ENCODE assay signal across 12 cellular contexts in the genomic region with DNA sequence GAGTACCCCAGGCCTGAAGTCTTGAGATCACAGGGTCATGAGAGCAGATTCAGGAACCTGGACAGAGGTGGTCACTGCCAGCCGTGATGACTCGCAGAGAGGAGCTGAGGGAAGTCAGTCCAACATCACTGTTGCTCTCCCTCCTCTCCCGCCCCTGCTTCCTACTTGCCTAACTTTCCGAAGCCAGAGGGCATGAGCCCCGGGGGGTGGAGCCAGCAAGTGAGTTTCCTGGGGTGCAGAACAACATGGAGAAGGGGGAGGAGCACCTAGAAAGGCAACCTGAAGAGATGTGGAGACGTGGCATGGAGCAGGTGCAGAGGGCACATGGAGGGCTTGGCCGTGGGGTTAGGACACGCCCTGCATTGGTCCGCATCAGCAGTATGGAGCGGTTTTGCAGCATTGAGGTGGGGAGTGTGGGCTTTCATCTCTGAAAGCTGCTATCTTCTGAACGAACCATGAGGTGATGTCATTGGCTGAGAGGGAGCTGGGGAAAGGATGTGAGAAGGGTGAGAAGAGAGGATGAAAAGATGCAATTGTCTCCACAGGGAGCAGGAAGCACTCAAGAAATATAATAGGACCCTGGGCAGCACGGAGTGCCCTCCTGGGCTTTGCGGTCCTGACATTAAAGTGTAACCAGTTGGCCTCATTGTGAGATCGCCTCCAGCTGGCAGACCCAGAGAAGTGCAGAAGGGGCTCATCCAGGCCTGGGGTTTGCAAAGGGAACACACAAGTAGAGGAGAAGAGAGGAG. TPM values are rescaled to one million over a fixed set of nuclear protein-coding genes. Genes with fewer than 3 reads are reported as not detected.
DNase-seq lines count a peak whose midpoint lies in the region; ATAC-seq and TF ChIP-seq lines count a peak whose summit lies in the region.
"Had no signal": no experiment of that assay in that cellular context is flagged by ENCODE, and none has a peak within 500 bp of the region (broad histone marks: within the 10 kb centered on the region; RNA-seq: fewer than 3 reads in every experiment).

No MANE protein-coding gene starts in this region.

- H3K9me2 ChIP-seq in MM.1S (replicated peaks; ENCODE audit: insufficient read depth, low read length): no peaks in the 10 kb centered on the region

- H3K27me3 Mint-ChIP-seq in chondrocyte (ENCODE audit: low read depth) (no peaks in the 10 kb centered on the region), osteocyte (ENCODE audit: unreplicated experiment) (no peaks in the 10 kb centered on the region)
- H3K27me3 Mint-ChIP-seq: IgD-negative memory B cell had no signal

- H3K4me3 Mint-ChIP-seq in chondrocyte (ENCODE audit: unreplicated experiment): no peak overlapping the region
- H3K4me3 Mint-ChIP-seq in osteocyte (ENCODE audit: unreplicated experiment): no peak overlapping the region
- H3K4me3 Mint-ChIP-seq: IgD-negative memory B cell had no signal

- H3K9ac ChIP-seq in MM.1S (ENCODE audit: low read length): no peak overlapping the region

- peaks cover 9% of the 10 kb centered on the region for H3K36me3 Mint-ChIP-seq in chondrocyte (ENCODE audit: low read depth)
- peaks cover 3% of the 10 kb centered on the region for H3K36me3 Mint-ChIP-seq in osteocyte (ENCODE audit: unreplicated experiment)

- no peaks in the 10 kb centered on the region for H4K20me1 ChIP-seq in MM.1S (ENCODE audit: insufficient read depth, low read length)

- TF ChIP-seq CTCF in MM.1S (IDR thresholded peaks at IDR 0.05; ENCODE audit: low read length) (peak; percentile 39), chondrocyte (IDR thresholded peaks at IDR 0.05) (peak; percentile 46), osteocyte (IDR thresholded peaks at IDR 0.05) (peak; percentile 18)

- peak; percentile 14 for DNase-seq in activated CD4-positive, alpha-beta T cell treated with anti-CD3 and anti-CD28 coated beads for 48 hours
- DNase-seq in activated CD4-positive, alpha-beta T cell treated with anti-CD3 and anti-CD28 coated beads, Interleukin-2, amount 50 U/mL, for 4 hours: no peak
- DNase-seq in MM.1S: no peak
- DNase-seq in chondrocyte (ENCODE audit: low spot score): no peak
- no peak for DNase-seq in osteocyte (ENCODE audit: extremely low spot score, unreplicated experiment)
- DNase-seq in cortex of kidney (lab: John Stamatoyannopoulos, UW): no peak
- DNase-seq in NK-92 (lab: John Stamatoyannopoulos, UW; ENCODE audit: unreplicated experiment): no peak
- DNase-seq: NCI-H510A treated with DMSO at 0.1 percent for 48 hours had no signal

- ATAC-seq in GM21423 (IDR thresholded peaks at IDR 0.05; ENCODE audit: unreplicated experiment): no peak

- no peaks in the 10 kb centered on the region for H3K9me3 ChIP-seq in MM.1S (replicated peaks; ENCODE audit: insufficient read depth, low read length)

- no peaks in the 10 kb centered on the region for H3K4me1 Mint-ChIP-seq in chondrocyte (ENCODE audit: low read depth)
- no peaks in the 10 kb centered on the region for H3K4me1 Mint-ChIP-seq in osteocyte (ENCODE audit: unreplicated experiment)
- H3K4me1 Mint-ChIP-seq: IgD-negative memory B cell had no signal

- no peak overlapping the region for H2AFZ ChIP-seq in MM.1S (ENCODE audit: low read length)

- H3F3A ChIP-seq in MM.1S (ENCODE audit: insufficient read depth, low read length): no peaks in the 10 kb centered on the region

- H3K36me3 ChIP-seq in MM.1S (replicated peaks; ENCODE audit: insufficient read depth, low read length): no peaks in the 10 kb centered on the region

- no peaks in the 10 kb centered on the region for H3K4me1 ChIP-seq in MM.1S (ENCODE audit: low read length)

- H3K27me3 ChIP-seq in MM.1S (replicated peaks; ENCODE audit: insufficient read depth, low read length): no peaks in the 10 kb centered on the region

- H3K27ac Mint-ChIP-seq in chondrocyte (ENCODE audit: unreplicated experiment): no peak overlapping the region
- no peak overlapping the region for H3K27ac Mint-ChIP-seq in osteocyte (ENCODE audit: unreplicated experiment)
- H3K27ac Mint-ChIP-seq: IgD-negative memory B cell had no signal

- H3K9me3 Mint-ChIP-seq in chondrocyte (ENCODE audit: low read depth): peaks cover 6% of the 10 kb centered on the region
- H3K9me3 Mint-ChIP-seq in osteocyte (ENCODE audit: unreplicated experiment): no peaks in the 10 kb centered on the region

- no peak overlapping the region for H3K4me2 ChIP-seq in MM.1S (ENCODE audit: low read depth, low read length)

- H3K79me2 ChIP-seq in MM.1S (ENCODE audit: low read length): no peaks in the 10 kb centered on the region

- no peak overlapping the region for H3K27ac ChIP-seq in MM.1S (ENCODE audit: low read length)

- no peak overlapping the region for H3K4me3 ChIP-seq in MM.1S (ENCODE audit: low read length)
- H3K4me3 ChIP-seq: lung had no signal

RNA-seq across cellular contexts. Expression of a gene that starts 25.0 kb away (rescaled TPM):
- total RNA-seq in chondrocyte (not detected in 3 replicates), osteocyte (not detected in 2 replicates)
- total RNA-seq: lung, pulmonary artery endothelial cell had no signal

RNA-seq across cellular contexts. Expression of a gene that starts 38.9 kb away (rescaled TPM):
- 9.1 to 10.6 TPM (median 10.0 TPM) in 3 replicates for total RNA-seq in chondrocyte
- 8.9 and 10.0 TPM in 2 replicates for total RNA-seq in osteocyte
